Comparison of ENCODE assay signal across 17 cellular contexts in genomic region chr7:68014031-68014774, GRCh38.
DNase-seq lines count a peak whose midpoint lies in the region; ATAC-seq, FAIRE-seq and TF ChIP-seq lines count a peak whose summit lies in the region.
"Had no signal": no experiment of that assay in that cellular context is flagged by ENCODE, and none has a peak within 500 bp of the region (broad histone marks: within the 10 kb centered on the region; RNA-seq: fewer than 3 reads in every experiment).

No MANE protein-coding gene starts in this region.

- no peak overlapping the region for H3K23ac ChIP-seq in H1 (ENCODE audit: insufficient read length)

- TF ChIP-seq EP300 in H1 (IDR thresholded peaks at IDR 0.05; ENCODE audit: borderline replicate concordance in 1 of 2, low read depth in 2 of 2, low read length in 2 of 2) = no peak

- no peak for TF ChIP-seq CTCF in H1 (IDR thresholded peaks at IDR 0.05; ENCODE audit: control extremely low read depth in 1 of 3, insufficient read depth in 1 of 3, low read depth in 1 of 3, low read length in 3 of 3)
- TF ChIP-seq CTCF in Caco-2 (IDR thresholded peaks at IDR 0.05; ENCODE audit: insufficient read depth in 1 of 2, low read depth in 1 of 2, low read length in 1 of 2, severe bottlenecking in 1 of 2, unreplicated experiment in 1 of 2) = no peak

- WGBS in H1 (ENCODE audit: extremely low coverage in 1 of 2, insufficient coverage in 1 of 2, insufficient read length in 1 of 2, insufficient replicate concordance in 2 of 2, low coverage in 1 of 2, low lambda C conversion rate in 2 of 2, missing lambda C conversion rate in 1 of 2), 2 experiments = 85% methylated on average over 11 of the region's 11 CpGs; no CpG with 5 or more reads in 1 of the 2 experiments

- no peaks in the 10 kb centered on the region for H4K20me1 ChIP-seq in H1 (replicated peaks in 1 of 2; ENCODE audit: control insufficient read depth in 1 of 2, insufficient read depth in 2 of 2, low read length in 2 of 2)

- BruUV-seq in Caco-2 (replicated peaks; lab: Mats Ljungman, UMichigan) = no TSS peak

- peak overlapping the region; percentile 48 for H3K18ac ChIP-seq in H1 (ENCODE audit: extremely low read depth, low read length)

- DNase-seq in Ammon's horn (ENCODE audit: low spot score) = peak; percentile 36
- peak; percentile 35 for DNase-seq in DMS153 treated with DMSO at 0.1 percent for 48 hours (lab: John Stamatoyannopoulos, UW; ENCODE audit: unreplicated experiment)
- peak; percentile 99 for DNase-seq in NCI-H1694 treated with DMSO at 0.1 percent for 48 hours (lab: John Stamatoyannopoulos, UW)
- no peak for DNase-seq in H1 (ENCODE audit: low read depth in 1 of 2, low spot score in 2 of 2)
- DNase-seq in Caco-2 = no peak
- no peak for DNase-seq in NOMO-1 (lab: John Stamatoyannopoulos, UW; ENCODE audit: unreplicated experiment in 2 of 2)
- DNase-seq: AML-193; CD4-positive, alpha-beta T cell; EL; MM.1S; NCI-H187 treated with DMSO at 0.1 percent for 48 hours; NCI-H774; Right ventricle myocardium superior had no signal

- no peak overlapping the region for H3K56ac ChIP-seq in H1 (replicated peaks; ENCODE audit: insufficient read length, low read depth, low read length)

- H2BK12ac ChIP-seq in H1 (ENCODE audit: low read depth, low read length) = 0 out of 2 replicates have a peak overlapping the region, but pooled peaks have one; percentile 50

- intact Hi-C loops in Caco-2 (cut with micrococcal nuclease; ENCODE audit: unreplicated experiment) = no loop called here

- TF ChIP-seq POLR2A in H1 (IDR thresholded peaks at IDR 0.05; ENCODE audit: control extremely low read depth in 1 of 2, low read depth in 2 of 2, low read length in 2 of 2) = no peak

- no peak for FAIRE-seq in H1 (lab: Jason Lieb, UNC)
- FAIRE-seq: H54 had no signal

- no peak overlapping the region for H4K91ac ChIP-seq in H1 (replicated peaks; ENCODE audit: insufficient read length, low read length)

- no peak overlapping the region for H3K14ac ChIP-seq in H1 (ENCODE audit: insufficient read length)

- no peaks in the 10 kb centered on the region for H3K79me2 ChIP-seq in H1 (ENCODE audit: control insufficient read depth in 1 of 2, insufficient read depth in 2 of 2, low read length in 2 of 2)

- H4K5ac ChIP-seq in H1 (ENCODE audit: insufficient read length, low read depth, low read length) = no peak overlapping the region

- no peak overlapping the region for H2BK120ac ChIP-seq in H1 (replicated peaks; ENCODE audit: low read depth, low read length)

- no peak overlapping the region for H3K9ac ChIP-seq in H1 (replicated peaks in 1 of 4; ENCODE audit: extremely low read depth in 1 of 4, low read depth in 3 of 4, low read length in 3 of 4)
- H3K9ac ChIP-seq: SK-N-SH had no signal

- CTCF ChIA-PET in H1 (lab: Charles Lee; ENCODE audit: partially characterized antibody) (interaction anchor here (1.4 kb wide), 1 partner anchor 48 kb away, joined by 4 read pairs; no protein-coding TSS in a partner anchor), Caco-2 (lab: Charles Lee) (no interaction called here)

- no peaks in the 10 kb centered on the region for H3K27me3 Mint-ChIP-seq in Caco-2 (ENCODE audit: insufficient read depth, unreplicated experiment)
- H3K27me3 Mint-ChIP-seq: CD4-positive, alpha-beta T cell had no signal

- no peak overlapping the region for H3K4me2 ChIP-seq in H1 (ENCODE audit: insufficient read depth in 1 of 2, low read depth in 2 of 2, low read length in 2 of 2)
- H3K4me2 ChIP-seq: SK-N-SH had no signal

- H3K4me1 Mint-ChIP-seq in Caco-2 (ENCODE audit: low read depth, unreplicated experiment) = no peaks in the 10 kb centered on the region

- no peak for TF ChIP-seq RAD21 in H1 (IDR thresholded peaks at IDR 0.05 in 1 of 2, conservative IDR thresholded peaks at IDR 0.05 in 1 of 2; ENCODE audit: low read depth in 2 of 2, low read length in 2 of 2)

- H3K27me3 ChIP-seq in H1 (replicated peaks in 1 of 4; ENCODE audit: control insufficient read depth in 3 of 4, extremely low read depth in 1 of 4, insufficient read depth in 3 of 4, low read length in 3 of 4) (peaks cover 0 to 6% (median 3%) of the 10 kb centered on the region in 4 experiments; a peak in 5 of 7 replicates), Caco-2 (replicated peaks; ENCODE audit: control insufficient read depth, insufficient read depth, low read length) (no peaks in the 10 kb centered on the region)

- no peak overlapping the region for H3K4me3 Mint-ChIP-seq in Caco-2 (ENCODE audit: unreplicated experiment)
- H3K4me3 Mint-ChIP-seq: CD4-positive, alpha-beta T cell; T-helper 1 cell treated with Interleukin-12 subunit alpha and Interleukin-12 subunit beta and Interleukin-4 antibody, amounts not matched to agents 30 μg/mL and 1 μg/mL, for 36 hours had no signal

- no peak overlapping the region for H3K27ac Mint-ChIP-seq in Caco-2 (ENCODE audit: unreplicated experiment)
- H3K27ac Mint-ChIP-seq: CD4-positive, alpha-beta T cell; T-helper 1 cell treated with Interleukin-12 subunit alpha and Interleukin-12 subunit beta and Interleukin-4 antibody, amounts not matched to agents 30 μg/mL and 1 μg/mL, for 36 hours had no signal

- H3K36me3 ChIP-seq in H1 (ENCODE audit: control insufficient read depth in 2 of 4, insufficient read depth in 4 of 4, low read length in 3 of 4) (no peaks in the 10 kb centered on the region), Caco-2 (ENCODE audit: control insufficient read depth, insufficient read depth, low read length) (no peaks in the 10 kb centered on the region)

- H3K9me3 Mint-ChIP-seq in Caco-2 (ENCODE audit: unreplicated experiment) = peaks cover 24% of the 10 kb centered on the region

- no peaks in the 10 kb centered on the region for H3K79me1 ChIP-seq in H1 (ENCODE audit: low read depth, low read length)

- H2BK20ac ChIP-seq in H1 (ENCODE audit: low read length) = no peak overlapping the region

- H2AFZ ChIP-seq in H1 (ENCODE audit: low read length) = no peak overlapping the region

- no peak overlapping the region for H2BK5ac ChIP-seq in H1 (ENCODE audit: low read depth, low read length)

- no peaks in the 10 kb centered on the region for H3K36me3 Mint-ChIP-seq in Caco-2 (ENCODE audit: insufficient read depth, unreplicated experiment)

- H3K9me3 ChIP-seq in H1 (ENCODE audit: insufficient read depth in 2 of 2, low read depth in 1 of 2, low read length in 1 of 2) = peaks cover 0 to 6% of the 10 kb centered on the region in 2 experiments; a peak in 1 of 4 replicates
- no peaks in the 10 kb centered on the region; the same call in 1 of the 2 replicates for H3K9me3 ChIP-seq in Caco-2

- H2BK15ac ChIP-seq in H1 (ENCODE audit: low read length) = no peak overlapping the region

- no peak overlapping the region for H3K27ac ChIP-seq in H1 (ENCODE audit: low read depth, low read length)

- no peak overlapping the region for H3K4ac ChIP-seq in H1 (replicated peaks; ENCODE audit: insufficient read length, low read depth, low read length)

- no peaks in the 10 kb centered on the region; the same call in 1 of the 2 replicates for H3K23me2 ChIP-seq in H1 (ENCODE audit: low read depth, low read length)

- POLR2A ChIA-PET in H1 (lab: Charles Lee; ENCODE audit: partially characterized antibody) = no interaction called here
- POLR2A ChIA-PET in Caco-2 (lab: Charles Lee) = no interaction called here

- H3K4me1 ChIP-seq in H1 (replicated peaks in 1 of 4; ENCODE audit: control insufficient read depth in 3 of 4, insufficient read depth in 4 of 4, low read length in 3 of 4) = 0 out of 7 replicates have a peak, but pooled peaks cover 0 to 3% (median 0%) of the 10 kb centered on the region in 4 experiments
- no peaks in the 10 kb centered on the region for H3K4me1 ChIP-seq in Caco-2

- H2AK5ac ChIP-seq in H1 (ENCODE audit: low read depth, low read length) = no peak overlapping the region

- H3K4me3 ChIP-seq in H1 (ENCODE audit: extremely low read depth in 1 of 4, insufficient read depth in 2 of 4, low read depth in 3 of 4, low read length in 4 of 4) = no peak overlapping the region
- H3K4me3 ChIP-seq in Caco-2 (ENCODE audit: low read depth, low read length) = no peak overlapping the region

- no peak overlapping the region for H4K8ac ChIP-seq in H1 (ENCODE audit: extremely low read depth, insufficient read depth, low read length)

- no peak for ATAC-seq in HG03095 (IDR thresholded peaks at IDR 0.05; ENCODE audit: unreplicated experiment)

TF ChIP-seq in H1, 55 proteins besides CTCF, POLR2A, EP300 and RAD21:
- no peak for TF ChIP-seq RNF2 (IDR thresholded peaks at IDR 0.05; ENCODE audit: borderline replicate concordance, low read depth, low read length, missing control alignments, poor library complexity, severe bottlenecking)
- 0 out of 2 replicates have a peak, but pooled peaks have one; percentile 15 for TF ChIP-seq CEBPB (IDR thresholded peaks at IDR 0.05; ENCODE audit: low read depth, low read length)

Comparison
In these comparisons a context has a peak if more than half of its experiments do, and no peak if none do; other contexts are left out.
1. DNase-seq: peak in Ammon's horn (single experiment), DMS153 treated with DMSO at 0.1 percent for 48 hours (single experiment) and NCI-H1694 treated with DMSO at 0.1 percent for 48 hours (single experiment); none in H1 (0 of 2), Caco-2 (0 of 2) and NOMO-1 (0 of 2).